ENCODE assay signal across 8 cellular contexts in the genomic region with DNA sequence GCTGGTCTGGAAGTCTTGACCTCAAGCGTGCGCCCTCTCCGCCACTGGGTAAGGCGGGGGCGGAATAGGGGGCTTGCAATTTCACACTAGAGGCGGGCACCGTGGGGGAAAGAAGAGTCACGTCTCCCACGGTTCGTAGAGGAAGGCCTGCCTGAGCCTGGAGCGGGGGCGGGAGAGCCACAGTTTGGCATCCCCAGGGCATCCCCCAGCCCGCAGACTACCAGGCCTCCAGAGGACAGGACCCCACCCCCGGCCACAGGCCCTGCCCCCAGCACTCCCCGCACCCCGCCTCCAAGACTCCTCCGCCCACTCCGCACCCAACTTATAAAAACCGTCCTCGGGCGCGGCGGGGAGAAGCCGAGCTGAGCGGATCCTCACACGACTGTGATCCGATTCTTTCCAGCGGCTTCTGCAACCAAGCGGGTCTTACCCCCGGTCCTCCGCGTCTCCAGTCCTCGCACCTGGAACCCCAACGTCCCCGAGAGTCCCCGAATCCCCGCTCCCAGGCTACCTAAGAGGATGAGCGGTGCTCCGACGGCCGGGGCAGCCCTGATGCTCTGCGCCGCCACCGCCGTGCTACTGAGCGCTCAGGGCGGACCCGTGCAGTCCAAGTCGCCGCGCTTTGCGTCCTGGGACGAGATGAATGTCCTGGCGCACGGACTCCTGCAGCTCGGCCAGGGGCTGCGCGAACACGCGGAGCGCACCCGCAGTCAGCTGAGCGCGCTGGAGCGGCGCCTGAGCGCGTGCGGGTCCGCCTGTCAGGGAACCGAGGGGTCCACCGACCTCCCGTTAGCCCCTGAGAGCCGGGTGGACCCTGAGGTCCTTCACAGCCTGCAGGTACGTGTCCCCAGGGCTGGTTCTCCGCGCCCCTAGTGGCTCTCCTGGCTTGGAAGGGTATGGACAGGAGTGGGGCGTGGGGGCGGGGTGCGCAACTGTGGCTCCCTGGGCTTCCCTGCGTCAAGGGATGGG. TPM values are rescaled to one million over a fixed set of nuclear protein-coding genes. Genes with fewer than 3 reads are reported as not detected.
DNase-seq lines count a peak whose midpoint lies in the region; ATAC-seq and TF ChIP-seq lines count a peak whose summit lies in the region.

A gene with protein sequence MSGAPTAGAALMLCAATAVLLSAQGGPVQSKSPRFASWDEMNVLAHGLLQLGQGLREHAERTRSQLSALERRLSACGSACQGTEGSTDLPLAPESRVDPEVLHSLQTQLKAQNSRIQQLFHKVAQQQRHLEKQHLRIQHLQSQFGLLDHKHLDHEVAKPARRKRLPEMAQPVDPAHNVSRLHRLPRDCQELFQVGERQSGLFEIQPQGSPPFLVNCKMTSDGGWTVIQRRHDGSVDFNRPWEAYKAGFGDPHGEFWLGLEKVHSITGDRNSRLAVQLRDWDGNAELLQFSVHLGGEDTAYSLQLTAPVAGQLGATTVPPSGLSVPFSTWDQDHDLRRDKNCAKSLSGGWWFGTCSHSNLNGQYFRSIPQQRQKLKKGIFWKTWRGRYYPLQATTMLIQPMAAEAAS (plus strand): TSS at position 353 of the 969 bp plus-strand sequence. CDS start 167 bp downstream, at position 520.

- H3K36me3 Mint-ChIP-seq in activated naive CD8-positive, alpha-beta T cell treated with anti-CD3 and anti-CD28 coated beads, Interleukin-2, amount 50 U/mL, for 24 hours (ENCODE audit: low read depth) = peaks cover 1% of the 10 kb centered on the region

- CTCF ChIA-PET in Panc1 (lab: Charles Lee) = no interaction called here

- intact Hi-C loops in Panc1 (cut with micrococcal nuclease; ENCODE audit: unreplicated experiment) (no loop called here), cardiac septum (cut with DNase I) (no loop called here), upper lobe of right lung (cut with DNase I) (no loop called here)

- no peaks in the 10 kb centered on the region for H3K27me3 ChIP-seq in Panc1 (ENCODE audit: control insufficient read depth, insufficient read depth, low read length)
- H3K27me3 ChIP-seq in parathyroid adenoma (ENCODE audit: control insufficient read depth, insufficient read depth, low read length) = no peaks in the 10 kb centered on the region
- no peaks in the 10 kb centered on the region for H3K27me3 ChIP-seq in upper lobe of right lung

- H3K27ac Mint-ChIP-seq in activated naive CD8-positive, alpha-beta T cell treated with anti-CD3 and anti-CD28 coated beads, Interleukin-2, amount 50 U/mL, for 24 hours = peak within 1 kb of the TSS; percentile 56

- H3K9me3 ChIP-seq in Panc1 (ENCODE audit: control insufficient read depth, insufficient read depth, low read depth, low read length) (no peaks in the 10 kb centered on the region), parathyroid adenoma (ENCODE audit: control insufficient read depth, low read length) (no peaks in the 10 kb centered on the region), upper lobe of right lung (no peaks in the 10 kb centered on the region)

- no peaks in the 10 kb centered on the region for H3K9me3 Mint-ChIP-seq in activated naive CD8-positive, alpha-beta T cell treated with anti-CD3 and anti-CD28 coated beads, Interleukin-2, amount 50 U/mL, for 24 hours

- peak; percentile 78 for DNase-seq in DMS53 (lab: John Stamatoyannopoulos, UW)
- no peak for DNase-seq in Panc1 (ENCODE audit: low read depth, low spot score)
- DNase-seq in activated naive CD8-positive, alpha-beta T cell treated with anti-CD3 and anti-CD28 coated beads, Interleukin-2, amount 50 U/mL, for 24 hours = peak; percentile 80
- peak; percentile 82 for DNase-seq in cardiac septum (ENCODE audit: low spot score)
- DNase-seq in upper lobe of right lung = peak; percentile 77
- DNase-seq in COR-L47 (lab: John Stamatoyannopoulos, UW) = no peak

- H3K27ac ChIP-seq in Panc1 (ENCODE audit: low read length) (peak within 1 kb of the TSS; percentile 90), parathyroid adenoma (peak within 1 kb of the TSS; percentile 82), upper lobe of right lung (peak within 1 kb of the TSS; percentile 72)

- POLR2A ChIA-PET in Panc1 (lab: Charles Lee) = interaction anchor here (0.6 kb wide), 1 partner anchor 213 kb away, joined by 5 read pairs; a partner anchor contains a TSS

- peak within 1 kb of the TSS; percentile 79 for H3K4me3 Mint-ChIP-seq in activated naive CD8-positive, alpha-beta T cell treated with anti-CD3 and anti-CD28 coated beads, Interleukin-2, amount 50 U/mL, for 24 hours

- H3K36me3 ChIP-seq in Panc1 (ENCODE audit: control insufficient read depth, insufficient read depth, low read length) = no peaks in the 10 kb centered on the region; the same call in 1 of the 2 replicates
- H3K36me3 ChIP-seq in parathyroid adenoma (ENCODE audit: control insufficient read depth, insufficient read depth, low read length) = no peaks in the 10 kb centered on the region
- no peaks in the 10 kb centered on the region for H3K36me3 ChIP-seq in upper lobe of right lung

- ATAC-seq in Panc1 (peak; percentile 70), upper lobe of right lung (peak; percentile 43), GM18502 (IDR thresholded peaks at IDR 0.05; ENCODE audit: poor library complexity, unreplicated experiment) (no peak)
- ATAC-seq in activated naive CD8-positive, alpha-beta T cell treated with anti-CD3 and anti-CD28 coated beads, Interleukin-2, amount 50 U/mL, for 24 hours = peak; percentile 65

- in situ Hi-C loops in Panc1 (cut with HindIII; ENCODE audit: low pct_unique_long_range_greater_than_20kb, low sequenced_read_pairs) = no loop called here

- H3K4me2 ChIP-seq in parathyroid adenoma (ENCODE audit: low read length) = peak within 1 kb of the TSS; percentile 80

- H3K4me1 ChIP-seq in Panc1 (ENCODE audit: control insufficient read depth, insufficient read depth, low read length) (peaks cover 29% of the 10 kb centered on the region), parathyroid adenoma (peaks cover 18% of the 10 kb centered on the region), upper lobe of right lung (peaks cover 58% of the 10 kb centered on the region)

- BruUV-seq in Panc1 (replicated peaks; lab: Mats Ljungman, UMichigan) = TSS peak; percentile 84

- H3K4me1 Mint-ChIP-seq in activated naive CD8-positive, alpha-beta T cell treated with anti-CD3 and anti-CD28 coated beads, Interleukin-2, amount 50 U/mL, for 24 hours = peaks cover 25% of the 10 kb centered on the region

- peaks cover 58% of the 10 kb centered on the region for H3K27me3 Mint-ChIP-seq in activated naive CD8-positive, alpha-beta T cell treated with anti-CD3 and anti-CD28 coated beads, Interleukin-2, amount 50 U/mL, for 24 hours

- H3K79me2 ChIP-seq in parathyroid adenoma = no peaks in the 10 kb centered on the region

- peak within 1 kb of the TSS; percentile 95 for H2AFZ ChIP-seq in parathyroid adenoma

- peak within 1 kb of the TSS; percentile 70 to 75 for H3K4me3 ChIP-seq in Panc1 (ENCODE audit: low read depth in 2 of 2, low read length in 2 of 2)
- peak within 1 kb of the TSS; percentile 62 for H3K4me3 ChIP-seq in parathyroid adenoma (ENCODE audit: low read depth, low read length)
- H3K4me3 ChIP-seq in upper lobe of right lung = peak within 1 kb of the TSS; percentile 60

- H3K9ac ChIP-seq in parathyroid adenoma = no peak within 1 kb of the TSS

- TF ChIP-seq CTCF in Panc1 (IDR thresholded peaks at IDR 0.05) (no peak), parathyroid adenoma (IDR thresholded peaks at IDR 0.05) (peak; percentile 4), upper lobe of right lung (IDR thresholded peaks at IDR 0.05) (no peak)

RNA-seq across cellular contexts. Expression of the gene that starts here (rescaled TPM):
- total RNA-seq in Panc1 (2021; ENCODE audit: unreplicated experiment) (46.6 TPM), cardiac septum (4.1 TPM), upper lobe of right lung (6.3 TPM)
- 208 TPM for polyA plus RNA-seq in Panc1 (2012; ENCODE audit: insufficient read length)

Comparison
In these comparisons a context has a peak if more than half of its experiments do, and no peak if none do; other contexts are left out.
1. DNase-seq: peak in DMS53 (single experiment), activated naive CD8-positive, alpha-beta T cell treated with anti-CD3 and anti-CD28 coated beads, Interleukin-2, amount 50 U/mL, for 24 hours (single experiment), cardiac septum (single experiment) and upper lobe of right lung (single experiment); none in Panc1 (single experiment) and COR-L47 (single experiment).
2. Peak in every context shown above with its lines, with median percentiles within 50 percentile points of each other: H3K27ac ChIP-seq and H3K4me3 ChIP-seq.